ENCODE assay signal across 9 cellular contexts in the genomic region with DNA sequence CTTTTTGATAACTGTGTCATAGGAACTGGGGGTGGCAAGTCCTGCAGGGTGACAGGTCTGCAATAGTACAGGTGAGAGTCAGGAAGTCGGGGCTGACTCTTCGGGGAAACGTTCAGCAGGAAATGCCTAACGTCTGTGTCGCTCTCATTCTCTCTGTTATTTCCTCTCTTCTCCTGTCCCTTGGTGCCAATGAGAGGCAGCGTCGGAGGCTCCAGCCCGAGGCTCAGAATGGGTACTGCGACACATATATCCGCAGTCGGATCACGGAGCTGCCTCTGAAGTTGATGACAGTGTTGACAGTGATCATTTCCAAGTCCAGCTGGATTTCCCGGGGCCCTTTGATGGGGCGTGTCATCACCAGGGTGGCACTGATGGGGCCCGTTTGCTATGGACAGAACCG. TPM values are rescaled to one million over a fixed set of nuclear protein-coding genes. Genes with fewer than 3 reads are reported as not detected.
DNase-seq lines count a peak whose midpoint lies in the region; ATAC-seq, FAIRE-seq and TF ChIP-seq lines count a peak whose summit lies in the region.
"Had no signal": no experiment of that assay in that cellular context is flagged by ENCODE, and none has a peak within 500 bp of the region (broad histone marks: within the 10 kb centered on the region; RNA-seq: fewer than 3 reads in every experiment).

No MANE protein-coding gene starts in this region.

- H3K36me3 ChIP-seq in CD8-positive, alpha-beta memory T cell (ENCODE audit: insufficient read depth, low read length): no peaks in the 10 kb centered on the region
- H3K36me3 ChIP-seq in astrocyte (ENCODE audit: insufficient read depth, low read length): no peaks in the 10 kb centered on the region
- H3K36me3 ChIP-seq in adrenal gland (replicated peaks in 1 of 2): no peaks in the 10 kb centered on the region

- FAIRE-seq in astrocyte (lab: Jason Lieb, UNC): no peak
- FAIRE-seq: K562 had no signal

- peaks cover 76 to 83% (median 82%) of the 10 kb centered on the region in 3 donors for H3K4me1 Mint-ChIP-seq in CD8-positive, alpha-beta memory T cell
- H3K4me1 Mint-ChIP-seq in T-helper 2 cell treated with Interferon-gamma antibody and Interleukin-4, amounts not matched to agents 5 μg/mL and 100 μg/mL, for 36 hours (ENCODE audit: low read depth): peaks cover 71% of the 10 kb centered on the region
- H3K4me1 Mint-ChIP-seq in astrocyte (ENCODE audit: low read depth, unreplicated experiment): peaks cover 18% of the 10 kb centered on the region

- H4K20me1 ChIP-seq in astrocyte (ENCODE audit: insufficient read depth, low read length): no peaks in the 10 kb centered on the region

- H3K4me3 ChIP-seq in CD8-positive, alpha-beta memory T cell (ENCODE audit: low read length): peak overlapping the region; percentile 48
- H3K4me3 ChIP-seq in astrocyte (ENCODE audit: insufficient read depth, low read depth, low read length) (no peak overlapping the region), skin epidermis (no peak overlapping the region), adrenal gland (no peak overlapping the region)
- H3K4me3 ChIP-seq: K562 had no signal

- DNase-seq in CD8-positive, alpha-beta memory T cell: peak; percentile 57 to 83 (median 81)
- DNase-seq in T-helper 2 cell treated with Interferon-gamma antibody and Interleukin-4, amounts not matched to agents 5 μg/mL and 100 μg/mL, for 36 hours (ENCODE audit: low spot score): peak; percentile 48
- DNase-seq in astrocyte (ENCODE audit: low read depth) (no peak), NOMO-1 treated with DMSO at 0.1 percent for 48 hours (lab: John Stamatoyannopoulos, UW; ENCODE audit: unreplicated experiment) (no peak), adrenal gland (no peak)

- ATAC-seq in HG03457 (IDR thresholded peaks at IDR 0.05; ENCODE audit: unreplicated experiment) (no peak), GM21526 (IDR thresholded peaks at IDR 0.05; ENCODE audit: low FRiP score, unreplicated experiment) (no peak)
- ATAC-seq: K562 had no signal

- no peak for TF ChIP-seq POLR2A in adrenal gland (IDR thresholded peaks at IDR 0.05)

- peak overlapping the region; percentile 79 to 92 (median 84) for H3K4me3 Mint-ChIP-seq in CD8-positive, alpha-beta memory T cell
- peak overlapping the region; percentile 100 for H3K4me3 Mint-ChIP-seq in T-helper 2 cell treated with Interferon-gamma antibody and Interleukin-4, amounts not matched to agents 5 μg/mL and 100 μg/mL, for 36 hours
- no peak overlapping the region for H3K4me3 Mint-ChIP-seq in astrocyte (ENCODE audit: unreplicated experiment)

- peaks cover 74% of the 10 kb centered on the region for H3K4me1 ChIP-seq in CD8-positive, alpha-beta memory T cell (ENCODE audit: insufficient read depth, low read length)
- H3K4me1 ChIP-seq in astrocyte (ENCODE audit: insufficient read depth, low read length): peaks cover 6% of the 10 kb centered on the region
- H3K4me1 ChIP-seq in adrenal gland (replicated peaks in 1 of 2): no peaks in the 10 kb centered on the region

- H3K27me3 ChIP-seq in CD8-positive, alpha-beta memory T cell (ENCODE audit: insufficient read depth, low read length, poor library complexity, severe bottlenecking): no peaks in the 10 kb centered on the region
- peaks cover 13% of the 10 kb centered on the region for H3K27me3 ChIP-seq in astrocyte (ENCODE audit: insufficient read depth, low read length)
- H3K27me3 ChIP-seq in adrenal gland: no peaks in the 10 kb centered on the region

- no peaks in the 10 kb centered on the region for H3K9me3 Mint-ChIP-seq in CD8-positive, alpha-beta memory T cell
- H3K9me3 Mint-ChIP-seq in T-helper 2 cell treated with Interferon-gamma antibody and Interleukin-4, amounts not matched to agents 5 μg/mL and 100 μg/mL, for 36 hours: no peaks in the 10 kb centered on the region
- H3K9me3 Mint-ChIP-seq in astrocyte (ENCODE audit: unreplicated experiment): peaks cover 3% of the 10 kb centered on the region

- CTCF ChIA-PET in CD8-positive, alpha-beta memory T cell (lab: Charles Lee): no interaction called here

- no peak overlapping the region for H2AFZ ChIP-seq in astrocyte (ENCODE audit: low read depth, low read length)

- intact Hi-C loops in adrenal gland (cut with DNase I): no loop called here

- no peak for TF ChIP-seq CTCF in astrocyte (IDR thresholded peaks at IDR 0.05; ENCODE audit: insufficient read depth, low read depth, low read length)
- TF ChIP-seq CTCF in adrenal gland (IDR thresholded peaks at IDR 0.05): no peak

- H3K36me3 Mint-ChIP-seq in CD8-positive, alpha-beta memory T cell: peaks cover 3 to 25% (median 6%) of the 10 kb centered on the region in 3 donors
- H3K36me3 Mint-ChIP-seq in T-helper 2 cell treated with Interferon-gamma antibody and Interleukin-4, amounts not matched to agents 5 μg/mL and 100 μg/mL, for 36 hours (ENCODE audit: low read depth): peaks cover 18% of the 10 kb centered on the region
- peaks cover 4% of the 10 kb centered on the region for H3K36me3 Mint-ChIP-seq in astrocyte (ENCODE audit: low read depth, unreplicated experiment)

- no peak overlapping the region for H3K9ac ChIP-seq in astrocyte (ENCODE audit: low read length)

- H3K4me2 ChIP-seq in astrocyte (ENCODE audit: low read length): peak overlapping the region; percentile 40

- WGBS in adrenal gland, 4 donors: 74 to 81% (median 76%) methylated on average over 15 to 16 of the region's 16 CpGs

- peak overlapping the region; percentile 97 to 100 (median 98) for H3K27ac Mint-ChIP-seq in CD8-positive, alpha-beta memory T cell
- H3K27ac Mint-ChIP-seq in T-helper 2 cell treated with Interferon-gamma antibody and Interleukin-4, amounts not matched to agents 5 μg/mL and 100 μg/mL, for 36 hours: peak overlapping the region; percentile 93
- H3K27ac Mint-ChIP-seq in astrocyte (ENCODE audit: unreplicated experiment): no peak overlapping the region

- no peaks in the 10 kb centered on the region for H3K9me3 ChIP-seq in CD8-positive, alpha-beta memory T cell (ENCODE audit: low read length)
- peaks cover 14% of the 10 kb centered on the region for H3K9me3 ChIP-seq in astrocyte (ENCODE audit: insufficient read depth, low read depth, low read length)
- no peaks in the 10 kb centered on the region for H3K9me3 ChIP-seq in adrenal gland (replicated peaks in 1 of 3)

- H3K79me2 ChIP-seq in astrocyte (ENCODE audit: insufficient read depth, low read length): no peaks in the 10 kb centered on the region

- H3K27ac ChIP-seq in CD8-positive, alpha-beta memory T cell (ENCODE audit: low read depth, low read length): peak overlapping the region; percentile 69
- H3K27ac ChIP-seq in astrocyte (ENCODE audit: low read depth, low read length) (no peak overlapping the region), skin epidermis (peak overlapping the region in 18 of 21 experiments; percentile 2 to 98 (median 58)), adrenal gland (peak overlapping the region in 1 of 5 donors; percentile 16)

- POLR2A ChIA-PET in CD8-positive, alpha-beta memory T cell (lab: Charles Lee): interaction anchor here (1.0 to 1.5 kb wide), 2 partner anchors 12 to 170 kb away, joined by 3 read pairs; no protein-coding TSS in a partner anchor

- H3K27me3 Mint-ChIP-seq in CD8-positive, alpha-beta memory T cell: peaks cover 0 to 2% of the 10 kb centered on the region in 2 donors
- H3K27me3 Mint-ChIP-seq in T-helper 2 cell treated with Interferon-gamma antibody and Interleukin-4, amounts not matched to agents 5 μg/mL and 100 μg/mL, for 36 hours (ENCODE audit: low read depth): no peaks in the 10 kb centered on the region
- peaks cover 18% of the 10 kb centered on the region for H3K27me3 Mint-ChIP-seq in astrocyte (ENCODE audit: low read depth, unreplicated experiment)

RNA-seq across cellular contexts. Expression of a gene that starts 2.7 kb away (rescaled TPM):
- 10 to 100 TPM; 43.1 to 45.2 TPM for total RNA-seq in CD8-positive, alpha-beta memory T cell
- 228 TPM for polyA plus RNA-seq in CD8-positive, alpha-beta memory T cell
- total RNA-seq in astrocyte (1.2 and 1.6 TPM in 2 replicates), adrenal gland (10 to 100 TPM in 3 of 8 donors, 1 to 10 TPM in 5; 3.4 to 28.4 (median 5.9) TPM)
- polyA plus RNA-seq in adrenal gland: 1 to 10 TPM; 1.9 to 3.8 (median 3.7) TPM

Comparison
In these comparisons a context has a peak if more than half of its experiments do, and no peak if none do; other contexts are left out.
1. DNase-seq: peak in CD8-positive, alpha-beta memory T cell (5 of 5) and T-helper 2 cell treated with Interferon-gamma antibody and Interleukin-4, amounts not matched to agents 5 μg/mL and 100 μg/mL, for 36 hours (single experiment); none in astrocyte (single experiment), NOMO-1 treated with DMSO at 0.1 percent for 48 hours (single experiment) and adrenal gland (0 of 7).